In genomic region chr10:125629758-125630376, GRCh38 we compare ENCODE assay signal across 8 cellular contexts. TPM values are rescaled to one million over a fixed set of nuclear protein-coding genes. Genes with fewer than 3 reads are reported as not detected.
DNase-seq lines count a peak whose midpoint lies in the region; ATAC-seq and TF ChIP-seq lines count a peak whose summit lies in the region.

No MANE protein-coding gene starts in this region.

- H3K9me3 Mint-ChIP-seq in CD4-positive, alpha-beta T cell = no peaks in the 10 kb centered on the region
- no peaks in the 10 kb centered on the region for H3K9me3 Mint-ChIP-seq in immature natural killer cell

- intact Hi-C loops in CD4-positive, alpha-beta T cell (cut with DNase I, micrococcal nuclease) = no loop called here

- H3K27ac Mint-ChIP-seq in CD4-positive, alpha-beta T cell = no peak overlapping the region
- H3K27ac Mint-ChIP-seq in immature natural killer cell = no peak overlapping the region

- CTCF ChIA-PET in CD4-positive, alpha-beta T cell (lab: Charles Lee) = no interaction called here

- H3K4me1 Mint-ChIP-seq in CD4-positive, alpha-beta T cell (ENCODE audit: low read depth) = no peaks in the 10 kb centered on the region
- H3K4me1 Mint-ChIP-seq in immature natural killer cell = no peaks in the 10 kb centered on the region

- no peaks in the 10 kb centered on the region for H3K36me3 Mint-ChIP-seq in CD4-positive, alpha-beta T cell (ENCODE audit: low read depth)
- no peaks in the 10 kb centered on the region for H3K36me3 Mint-ChIP-seq in immature natural killer cell

- H3K27ac ChIP-seq in CD4-positive, alpha-beta T cell (ENCODE audit: low read depth, low read length) = no peak overlapping the region

- no peak for ATAC-seq in CD4-positive, alpha-beta T cell (ENCODE audit: poor library complexity)
- ATAC-seq in GM21526 (IDR thresholded peaks at IDR 0.05; ENCODE audit: low FRiP score, unreplicated experiment) (peak; percentile 64), GM19324 (IDR thresholded peaks at IDR 0.05; ENCODE audit: low FRiP score, unreplicated experiment) (no peak)

- no peaks in the 10 kb centered on the region for H3K9me3 ChIP-seq in CD4-positive, alpha-beta T cell (ENCODE audit: control insufficient read depth, low read length)

- no peak overlapping the region for H3K4me3 Mint-ChIP-seq in CD4-positive, alpha-beta T cell
- no peak overlapping the region for H3K4me3 Mint-ChIP-seq in immature natural killer cell

- no peak for DNase-seq in CD4-positive, alpha-beta T cell
- peak; percentile 47 for DNase-seq in NCI-H2227 (lab: John Stamatoyannopoulos, UW; ENCODE audit: unreplicated experiment)
- peak; percentile 49 for DNase-seq in cerebellum (ENCODE audit: low spot score)
- DNase-seq in renal cortical epithelial cell (ENCODE audit: low read depth) = peak; percentile 54
- no peak for DNase-seq in immature natural killer cell
- no peak for DNase-seq in activated gamma-delta T cell (lab: John Stamatoyannopoulos, UW)

- TF ChIP-seq CTCF in CD4-positive, alpha-beta T cell (IDR thresholded peaks at IDR 0.05) = peak; percentile 18

- POLR2A ChIA-PET in CD4-positive, alpha-beta T cell (lab: Charles Lee) = no interaction called here

- peaks cover 43% of the 10 kb centered on the region for H3K27me3 Mint-ChIP-seq in CD4-positive, alpha-beta T cell
- peaks cover 7 to 15% (median 8%) of the 10 kb centered on the region in 3 donors for H3K27me3 Mint-ChIP-seq in immature natural killer cell (ENCODE audit: low read depth in 3 of 3)

- no peaks in the 10 kb centered on the region for H3K27me3 ChIP-seq in CD4-positive, alpha-beta T cell (ENCODE audit: control insufficient read depth, insufficient read depth, low read length)

RNA-seq across cellular contexts. Expression of gene TEX36, which starts 53.1 kb away (rescaled TPM):
- not detected for total RNA-seq in CD4-positive, alpha-beta T cell
- total RNA-seq in cerebellum (not detected), renal cortical epithelial cell (not detected in 2 replicates)
- not detected for polyA plus RNA-seq in immature natural killer cell

Comparison
In these comparisons a context has a peak if more than half of its experiments do, and no peak if none do; other contexts are left out.
1. DNase-seq: peak in NCI-H2227 (single experiment), cerebellum (single experiment) and renal cortical epithelial cell (single experiment); none in CD4-positive, alpha-beta T cell (0 of 10), immature natural killer cell (0 of 3) and activated gamma-delta T cell (single experiment).